In genomic region chr7:20327047-20327446, GRCh38 we compare ENCODE assay signal across 1 cellular context.
TF ChIP-seq lines count a peak whose summit lies in the region.

No MANE protein-coding gene starts in this region.

TF ChIP-seq in IMR-90, 13 proteins besides CTCF, POLR2A, EP300 and RAD21:
- TF ChIP-seq ELK1 (IDR thresholded peaks at IDR 0.05; ENCODE audit: borderline replicate concordance, low read depth, low read length) = no peak
- no peak for TF ChIP-seq BHLHE40 (IDR thresholded peaks at IDR 0.05; ENCODE audit: low read depth, low read length)
- no peak for TF ChIP-seq MAFK (IDR thresholded peaks at IDR 0.05; ENCODE audit: low read depth, low read length)
- TF ChIP-seq NFE2L2 (IDR thresholded peaks at IDR 0.05; ENCODE audit: low read depth, low read length) = no peak
- no peak for TF ChIP-seq RCOR1 (IDR thresholded peaks at IDR 0.05; ENCODE audit: insufficient replicate concordance, low read length)
- no peak for TF ChIP-seq FOS (IDR thresholded peaks at IDR 0.05; ENCODE audit: low read depth, low read length)
- TF ChIP-seq MAZ (IDR thresholded peaks at IDR 0.05; ENCODE audit: borderline replicate concordance, low read depth, low read length) = no peak
- no peak for TF ChIP-seq SMC3 (IDR thresholded peaks at IDR 0.05; ENCODE audit: low read depth, low read length)
- TF ChIP-seq CEBPB (IDR thresholded peaks at IDR 0.05; ENCODE audit: low read depth, low read length) = no peak
- TF ChIP-seq USF2 (IDR thresholded peaks at IDR 0.05; ENCODE audit: low read depth, low read length) = no peak
- TF ChIP-seq CHD1 (IDR thresholded peaks at IDR 0.05; ENCODE audit: low read depth, low read length) = no peak
- TF ChIP-seq RFX5 (IDR thresholded peaks at IDR 0.05; ENCODE audit: low read depth, low read length) = no peak
- no peak for TF ChIP-seq MXI1 (IDR thresholded peaks at IDR 0.05; ENCODE audit: borderline replicate concordance, low read depth, low read length)
